ENCODE assay signal across 1 cellular context in the genomic region with DNA sequence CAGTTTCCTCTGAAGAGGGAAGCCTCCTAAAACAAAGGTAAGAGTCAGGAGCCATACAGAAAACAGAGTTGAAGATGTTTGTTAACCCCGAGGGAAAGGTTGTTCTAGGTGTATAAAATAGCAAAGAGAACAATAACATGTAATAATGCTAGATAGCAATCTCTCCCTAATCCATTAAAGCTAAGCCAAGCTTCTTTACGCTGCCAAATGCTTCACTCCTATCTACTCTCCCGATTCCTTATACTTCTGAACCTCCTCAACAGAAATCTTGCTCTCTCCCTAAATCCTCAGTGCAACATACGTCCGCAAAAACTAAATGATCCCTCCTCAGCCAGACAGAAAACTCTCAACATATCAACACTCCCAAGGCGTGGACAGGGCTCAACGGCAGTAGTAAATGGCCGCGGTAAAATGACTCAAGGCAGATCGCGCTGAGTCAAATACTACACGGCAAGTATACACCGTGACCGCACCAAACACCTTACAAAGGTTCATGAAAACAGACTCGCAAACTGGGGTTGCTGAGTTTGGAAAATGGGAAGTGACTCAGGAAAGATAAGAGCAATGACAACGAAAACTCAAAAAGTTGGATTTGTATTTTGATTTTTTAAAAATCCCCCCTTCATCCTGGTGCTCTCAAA.
TF ChIP-seq lines count a peak whose summit lies in the region.

No MANE protein-coding gene starts in this region.

TF ChIP-seq in H1, 55 proteins besides CTCF, POLR2A, EP300 and RAD21:
- TF ChIP-seq SUZ12 (IDR thresholded peaks at IDR 0.05; ENCODE audit: low read length) (no peak), NRF1 (IDR thresholded peaks at IDR 0.05; ENCODE audit: low read depth, low read length) (no peak), EZH2 (IDR thresholded peaks at IDR 0.05; ENCODE audit: low read depth, low read length, severe bottlenecking) (no peak), CEBPB (IDR thresholded peaks at IDR 0.05; ENCODE audit: low read depth, low read length) (no peak), BACH1 (IDR thresholded peaks at IDR 0.05; ENCODE audit: low read length) (peak; percentile 4; the same call in 1 of the 2 replicates), HDAC2 (IDR thresholded peaks at IDR 0.05; ENCODE audit: borderline replicate concordance in 1 of 2, low read depth in 2 of 2, low read length in 2 of 2) (no peak), SIN3A (conservative IDR thresholded peaks at IDR 0.05 in 1 of 2, IDR thresholded peaks at IDR 0.05 in 1 of 2; ENCODE audit: low read depth in 1 of 2, low read length in 2 of 2) (peak in 1 of 2 experiments; percentile 52; a peak in 1 of 4 replicates), FOSL1 (IDR thresholded peaks at IDR 0.05; ENCODE audit: insufficient read depth, low read depth, low read length) (no peak), KDM4A (IDR thresholded peaks at IDR 0.05; ENCODE audit: low read depth, low read length, severe bottlenecking) (no peak), BCL11A (IDR thresholded peaks at IDR 0.05; ENCODE audit: low read depth in 2 of 2, low read length in 2 of 2) (no peak), KDM1A (IDR thresholded peaks at IDR 0.05; ENCODE audit: borderline replicate concordance, low read length) (no peak), SAP30 (IDR thresholded peaks at IDR 0.05; ENCODE audit: insufficient read depth, insufficient replicate concordance, low read length) (peak; percentile 74), CBX8 (IDR thresholded peaks at IDR 0.05; ENCODE audit: borderline replicate concordance, low read depth, low read length) (no peak), ZNF274 (IDR thresholded peaks at IDR 0.05; ENCODE audit: borderline replicate concordance, extremely low read depth, low read length) (no peak), JUN (IDR thresholded peaks at IDR 0.05; ENCODE audit: low read depth, low read length) (no peak), EGR1 (IDR thresholded peaks at IDR 0.05; ENCODE audit: borderline replicate concordance, low read depth, low read length) (no peak), RXRA (IDR thresholded peaks at IDR 0.05; ENCODE audit: insufficient read depth, low read depth, low read length) (no peak), JUND (IDR thresholded peaks at IDR 0.05; ENCODE audit: low read length) (no peak), NANOG (IDR thresholded peaks at IDR 0.05; ENCODE audit: insufficient read depth, low read depth, low read length, poor library complexity, severe bottlenecking) (no peak), SP4 (IDR thresholded peaks at IDR 0.05; ENCODE audit: low read length) (no peak), YY1 (IDR thresholded peaks at IDR 0.05; ENCODE audit: low read depth, low read length) (peak; percentile 59), SIRT6 (IDR thresholded peaks at IDR 0.05; ENCODE audit: low read length) (no peak), MAFK (IDR thresholded peaks at IDR 0.05; ENCODE audit: low read depth, low read length) (no peak), SP1 (IDR thresholded peaks at IDR 0.05; ENCODE audit: low read depth, low read length) (no peak), BRCA1 (IDR thresholded peaks at IDR 0.05; ENCODE audit: low read depth, low read length) (no peak), GABPA (IDR thresholded peaks at IDR 0.05; ENCODE audit: borderline replicate concordance, insufficient read depth, low read length) (no peak)
- TF ChIP-seq, protein P1, sequence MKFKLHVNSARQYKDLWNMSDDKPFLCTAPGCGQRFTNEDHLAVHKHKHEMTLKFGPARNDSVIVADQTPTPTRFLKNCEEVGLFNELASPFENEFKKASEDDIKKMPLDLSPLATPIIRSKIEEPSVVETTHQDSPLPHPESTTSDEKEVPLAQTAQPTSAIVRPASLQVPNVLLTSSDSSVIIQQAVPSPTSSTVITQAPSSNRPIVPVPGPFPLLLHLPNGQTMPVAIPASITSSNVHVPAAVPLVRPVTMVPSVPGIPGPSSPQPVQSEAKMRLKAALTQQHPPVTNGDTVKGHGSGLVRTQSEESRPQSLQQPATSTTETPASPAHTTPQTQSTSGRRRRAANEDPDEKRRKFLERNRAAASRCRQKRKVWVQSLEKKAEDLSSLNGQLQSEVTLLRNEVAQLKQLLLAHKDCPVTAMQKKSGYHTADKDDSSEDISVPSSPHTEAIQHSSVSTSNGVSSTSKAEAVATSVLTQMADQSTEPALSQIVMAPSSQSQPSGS (IDR thresholded peaks at IDR 0.05; ENCODE audit: low read length): no peak
- TF ChIP-seq, protein P2, sequence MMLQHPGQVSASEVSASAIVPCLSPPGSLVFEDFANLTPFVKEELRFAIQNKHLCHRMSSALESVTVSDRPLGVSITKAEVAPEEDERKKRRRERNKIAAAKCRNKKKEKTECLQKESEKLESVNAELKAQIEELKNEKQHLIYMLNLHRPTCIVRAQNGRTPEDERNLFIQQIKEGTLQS (IDR thresholded peaks at IDR 0.05; ENCODE audit: insufficient read depth, low read depth, low read length): no peak
- TF ChIP-seq, protein P3, sequence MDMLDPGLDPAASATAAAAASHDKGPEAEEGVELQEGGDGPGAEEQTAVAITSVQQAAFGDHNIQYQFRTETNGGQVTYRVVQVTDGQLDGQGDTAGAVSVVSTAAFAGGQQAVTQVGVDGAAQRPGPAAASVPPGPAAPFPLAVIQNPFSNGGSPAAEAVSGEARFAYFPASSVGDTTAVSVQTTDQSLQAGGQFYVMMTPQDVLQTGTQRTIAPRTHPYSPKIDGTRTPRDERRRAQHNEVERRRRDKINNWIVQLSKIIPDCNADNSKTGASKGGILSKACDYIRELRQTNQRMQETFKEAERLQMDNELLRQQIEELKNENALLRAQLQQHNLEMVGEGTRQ (IDR thresholded peaks at IDR 0.05; ENCODE audit: low read length): no peak
TF ChIP-seq in H1: peak in this region for 4.
